Comparison of ENCODE assay signal across 14 cellular contexts in the genomic region with DNA sequence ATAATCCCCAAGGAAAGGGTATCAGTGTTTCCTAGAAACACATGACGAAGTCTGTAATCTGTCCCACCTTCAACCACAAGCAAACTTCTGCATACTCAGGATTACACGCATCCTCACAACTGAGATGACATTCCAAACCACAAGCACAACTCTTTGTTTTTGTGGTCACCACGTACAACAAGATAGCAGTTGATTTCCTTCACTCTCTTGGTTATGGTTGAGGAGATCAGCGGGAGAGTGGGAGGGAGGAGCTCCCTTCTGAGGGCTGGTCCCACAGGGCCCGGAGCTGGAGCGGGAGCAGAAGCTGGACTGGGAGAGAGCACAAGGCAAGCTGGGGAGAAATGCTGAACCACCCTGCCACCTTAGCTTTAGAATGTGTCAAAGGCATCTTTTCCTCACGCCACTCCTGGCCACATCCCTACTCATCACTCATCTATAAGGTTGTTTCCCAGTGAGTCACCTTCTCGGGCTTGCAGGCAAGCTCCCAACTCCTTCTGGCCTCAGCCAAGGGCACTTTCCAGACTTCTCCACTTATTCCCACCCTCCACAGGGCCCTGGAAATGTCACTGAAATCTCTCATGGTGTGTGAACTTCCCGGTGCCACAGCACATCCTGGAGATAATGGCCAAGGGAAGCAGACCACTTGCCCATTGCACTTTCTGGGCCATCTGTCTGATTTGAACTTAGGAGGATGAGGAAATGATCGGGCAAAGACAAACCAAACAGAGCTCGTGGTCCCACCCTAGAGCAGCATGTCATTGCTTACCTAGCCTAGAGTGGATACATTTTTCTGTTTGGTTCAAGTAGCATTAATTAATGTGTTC.
DNase-seq lines count a peak whose midpoint lies in the region; ATAC-seq and TF ChIP-seq lines count a peak whose summit lies in the region.
"Had no signal": no experiment of that assay in that cellular context is flagged by ENCODE, and none has a peak within 500 bp of the region (broad histone marks: within the 10 kb centered on the region; RNA-seq: fewer than 3 reads in every experiment).

No MANE protein-coding gene starts in this region.

- in situ Hi-C loops in Caki2 (cut with HindIII; ENCODE audit: low pct_unique_long_range_greater_than_20kb, low sequenced_read_pairs) (no loop called here), mammary epithelial cell (cut with MboI; ENCODE audit: low sequenced_read_pairs in 2 of 2) (no loop called here), GM13976 (cut with MboI; ENCODE audit: low sequenced_read_pairs, unreplicated experiment) (no loop called here)

- H3K18ac ChIP-seq in mesenchymal stem cell (ENCODE audit: low read depth in 1 of 2, low read length in 2 of 2), result no peak overlapping the region

- H3K36me3 ChIP-seq in mammary epithelial cell (ENCODE audit: insufficient read depth, low read length), result no peaks in the 10 kb centered on the region
- H3K36me3 ChIP-seq in mesenchymal stem cell (ENCODE audit: control insufficient read depth in 1 of 2, insufficient read depth in 2 of 2, low read depth in 1 of 2, low read length in 2 of 2), result no peaks in the 10 kb centered on the region
- no peaks in the 10 kb centered on the region for H3K36me3 ChIP-seq in colonic mucosa
- H3K36me3 ChIP-seq: HAP-1, right atrium auricular region had no signal

- dilution Hi-C loops in mammary epithelial cell (cut with HindIII; ENCODE audit: low sequenced_read_pairs), result no loop called here

- DNase-seq in Caki2 (ENCODE audit: low read depth), result peak; percentile 91
- DNase-seq in NCI-H187 treated with DMSO at 0.1 percent for 48 hours (lab: John Stamatoyannopoulos, UW), result peak; percentile 50
- DNase-seq in mammary epithelial cell, result peak; percentile 93
- peak; percentile 87 for DNase-seq in mesenchymal stem cell
- DNase-seq in NCI-H2227 (lab: John Stamatoyannopoulos, UW; ENCODE audit: unreplicated experiment), result no peak
- no peak for DNase-seq in GM13976 (ENCODE audit: low spot score)
- DNase-seq in colonic mucosa, result no peak
- DNase-seq: amygdala, Calu3, NCI-H1436 had no signal

- no peak overlapping the region for H2BK15ac ChIP-seq in mesenchymal stem cell (ENCODE audit: low read depth, poor library complexity, severe bottlenecking)

- BruUV-seq in mammary epithelial cell (replicated peaks; lab: Mats Ljungman, UMichigan), result TSS peak; percentile 64

- peak overlapping the region; percentile 68 for H3K27ac ChIP-seq in mammary epithelial cell (ENCODE audit: insufficient read depth, low read depth, low read length)
- H3K27ac ChIP-seq in mesenchymal stem cell (ENCODE audit: low read length, poor library complexity, severe bottlenecking), result no peak overlapping the region
- H3K27ac ChIP-seq in colonic mucosa, result no peak overlapping the region
- H3K27ac ChIP-seq: right atrium auricular region had no signal

- H3K9me3 ChIP-seq in mammary epithelial cell (replicated peaks; ENCODE audit: insufficient read depth, low read length), result no peaks in the 10 kb centered on the region
- H3K9me3 ChIP-seq in mesenchymal stem cell (ENCODE audit: control insufficient read depth, low read length), result no peaks in the 10 kb centered on the region
- no peaks in the 10 kb centered on the region for H3K9me3 ChIP-seq in colonic mucosa
- H3K9me3 ChIP-seq: HAP-1 had no signal

- H3K4me1 ChIP-seq in mammary epithelial cell (ENCODE audit: insufficient read depth, low read length) (peaks cover 29% of the 10 kb centered on the region), mesenchymal stem cell (ENCODE audit: control insufficient read depth, insufficient read depth, low read depth, low read length) (peaks cover 15% of the 10 kb centered on the region), colonic mucosa (no peaks in the 10 kb centered on the region)
- H3K4me1 ChIP-seq: HAP-1 had no signal

- H2BK12ac ChIP-seq in mesenchymal stem cell (ENCODE audit: low read length in 2 of 2), result no peak overlapping the region

- ATAC-seq in HG03039 (IDR thresholded peaks at IDR 0.05; ENCODE audit: unreplicated experiment), result no peak
- ATAC-seq: Panc1 had no signal

- no peaks in the 10 kb centered on the region for H3K27me3 ChIP-seq in mammary epithelial cell (ENCODE audit: insufficient read depth, low read length)
- peaks cover 12 to 15% of the 10 kb centered on the region in 2 experiments for H3K27me3 ChIP-seq in mesenchymal stem cell (ENCODE audit: control insufficient read depth in 1 of 2, insufficient read depth in 1 of 2, low read length in 2 of 2)
- no peaks in the 10 kb centered on the region for H3K27me3 ChIP-seq in colonic mucosa
- H3K27me3 ChIP-seq: right atrium auricular region had no signal

- 38% methylated on average over 11 of the region's 11 CpGs for WGBS in mammary epithelial cell (ENCODE audit: low coverage, missing lambda C conversion rate)
- 50% methylated on average over 10 of the region's 11 CpGs for WGBS in mesenchymal stem cell

- no peak overlapping the region for H2BK120ac ChIP-seq in mesenchymal stem cell (ENCODE audit: low read depth, low read length)

- intact Hi-C loops in mammary epithelial cell (cut with micrococcal nuclease), result no loop called here
- intact Hi-C loops in colonic mucosa (cut with DNase I), result no loop called here

- TF ChIP-seq CTCF in mammary epithelial cell (conservative IDR thresholded peaks at IDR 0.05 in 1 of 2, IDR thresholded peaks at IDR 0.05 in 1 of 2; ENCODE audit: extremely low read depth in 1 of 2, insufficient read depth in 1 of 2, low read depth in 1 of 2, low read length in 2 of 2) (no peak), GM13976 (IDR thresholded peaks at IDR 0.05; ENCODE audit: borderline replicate concordance, control extremely low read depth, extremely low read depth, insufficient read depth, missing control alignments) (no peak), colonic mucosa (IDR thresholded peaks at IDR 0.05) (no peak)

- H2AFZ ChIP-seq in mammary epithelial cell (ENCODE audit: low read depth, low read length) (peak overlapping the region; percentile 71), mesenchymal stem cell (ENCODE audit: low read depth, low read length) (peak overlapping the region; percentile 7)

- H4K20me1 ChIP-seq in mammary epithelial cell (ENCODE audit: insufficient read depth, low read length), result no peaks in the 10 kb centered on the region

- H2BK5ac ChIP-seq in mesenchymal stem cell (ENCODE audit: low read depth, low read length, poor library complexity, severe bottlenecking), result no peak overlapping the region

- CTCF ChIA-PET in mammary epithelial cell (lab: Charles Lee; ENCODE audit: low non-redundant PET), result no interaction called here

- H3K4me3 ChIP-seq in mammary epithelial cell (replicated peaks in 1 of 3; ENCODE audit: insufficient read depth in 1 of 3, low read depth in 2 of 3, low read length in 3 of 3) (no peak overlapping the region), mesenchymal stem cell (ENCODE audit: insufficient read depth in 1 of 2, low read depth in 1 of 2, low read length in 2 of 2) (no peak overlapping the region), colonic mucosa (no peak overlapping the region)
- H3K4me3 ChIP-seq: HAP-1, right atrium auricular region had no signal

- no peak overlapping the region for H4K91ac ChIP-seq in mesenchymal stem cell (ENCODE audit: low read length)

- no peak overlapping the region for H3K14ac ChIP-seq in mesenchymal stem cell (ENCODE audit: low read length in 2 of 2)

- no peak overlapping the region for H4K8ac ChIP-seq in mesenchymal stem cell (ENCODE audit: low read length)

- H3K4me2 ChIP-seq in mammary epithelial cell (ENCODE audit: insufficient read depth, low read depth, low read length), result peak overlapping the region; percentile 16
- no peak overlapping the region for H3K4me2 ChIP-seq in mesenchymal stem cell (ENCODE audit: low read length, poor library complexity, severe bottlenecking)

- no peaks in the 10 kb centered on the region for H3K79me2 ChIP-seq in mammary epithelial cell (ENCODE audit: insufficient read depth, low read length)

- no peak overlapping the region for H3K4ac ChIP-seq in mesenchymal stem cell (ENCODE audit: low read depth in 1 of 2, low read length in 2 of 2)

- H3K79me1 ChIP-seq in mesenchymal stem cell (replicated peaks; ENCODE audit: low read length, poor library complexity, severe bottlenecking), result no peaks in the 10 kb centered on the region

- no peak overlapping the region for H2AK5ac ChIP-seq in mesenchymal stem cell (ENCODE audit: low read length, severe bottlenecking)

- H3K23ac ChIP-seq in mesenchymal stem cell (ENCODE audit: low read length in 2 of 2), result no peak overlapping the region

- H3K9ac ChIP-seq in mammary epithelial cell (ENCODE audit: insufficient read depth, low read length), result no peak overlapping the region
- no peak overlapping the region for H3K9ac ChIP-seq in mesenchymal stem cell (ENCODE audit: low read length)
- H3K9ac ChIP-seq in colonic mucosa (ENCODE audit: low read depth in 2 of 2, low read length in 2 of 2), result no peak overlapping the region

Comparison
In these comparisons a context has a peak if more than half of its experiments do, and no peak if none do; other contexts are left out.
1. DNase-seq: peak in Caki2 (single experiment), NCI-H187 treated with DMSO at 0.1 percent for 48 hours (single experiment), mammary epithelial cell (single experiment) and mesenchymal stem cell (single experiment); none in NCI-H2227 (single experiment), GM13976 (single experiment) and colonic mucosa (single experiment).